Comparison of ENCODE assay signal across 21 cellular contexts in the genomic region with DNA sequence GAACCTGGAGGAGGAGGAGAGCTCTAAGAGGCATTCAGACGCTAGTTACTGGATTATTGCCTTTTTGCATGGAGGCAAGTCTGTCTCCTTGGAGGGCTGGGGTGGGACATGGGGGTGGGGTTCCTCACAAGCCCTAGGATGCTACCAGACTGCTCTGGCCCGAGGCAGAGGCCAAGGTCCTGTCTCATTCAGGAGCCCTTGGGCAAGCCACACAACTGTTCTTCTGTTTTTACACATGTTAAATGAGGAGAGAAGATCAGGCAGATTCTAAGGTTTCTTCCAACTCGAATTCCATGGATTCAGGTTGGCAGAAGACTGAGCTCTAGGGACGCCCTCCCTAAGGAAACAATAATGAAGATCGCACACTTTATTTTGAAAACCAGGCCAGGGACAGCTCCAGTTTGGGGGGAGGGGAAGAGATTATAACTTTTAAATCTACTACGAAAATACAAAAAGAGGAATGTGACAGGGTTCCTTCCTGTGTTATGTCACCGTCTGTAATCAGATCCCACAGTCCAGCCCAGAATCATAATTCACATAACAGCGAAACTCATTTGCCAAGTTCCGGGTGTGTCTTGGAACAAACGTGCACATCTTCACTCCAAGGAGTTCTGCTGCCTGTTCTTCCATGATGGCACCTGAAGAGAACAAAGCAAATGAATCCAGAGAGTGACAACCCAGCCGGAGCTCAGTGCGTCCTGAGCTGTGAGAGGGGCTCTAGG.
"Had no signal": no experiment of that assay in that cellular context is flagged by ENCODE, and none has a peak within 500 bp of the region (broad histone marks: within the 10 kb centered on the region; RNA-seq: fewer than 3 reads in every experiment).

No MANE protein-coding gene starts in this region.

- H3K27ac ChIP-seq: body of pancreas, esophagus squamous epithelium, heart left ventricle, SJSA1, thyroid gland, VCaP had no signal

- H3K27me3 Mint-ChIP-seq: activated CD4-positive, alpha-beta memory T cell treated with anti-CD3 and anti-CD28 coated beads for 36 hours; activated T-cell treated with anti-CD3 and anti-CD28 coated beads, Interleukin-2, amount 50 U/mL, for 24 hours; naive thymus-derived CD8-positive, alpha-beta T cell; progenitor cell of endocrine pancreas had no signal

- H3K4me3 ChIP-seq: body of pancreas, esophagus squamous epithelium, heart left ventricle, SJSA1, thyroid gland had no signal

- H3K36me3 ChIP-seq: SJSA1, thyroid gland had no signal

- H3K9me3 ChIP-seq: body of pancreas, esophagus squamous epithelium, heart left ventricle, SJSA1, thyroid gland had no signal

- H3K4me1 ChIP-seq: body of pancreas, esophagus squamous epithelium, heart left ventricle, SJSA1, thyroid gland had no signal

- H3K27ac Mint-ChIP-seq: activated CD4-positive, alpha-beta memory T cell treated with anti-CD3 and anti-CD28 coated beads for 36 hours; activated naive CD4-positive, alpha-beta T cell treated with anti-CD3 and anti-CD28 coated beads, Interleukin-2, amount 50 U/mL, for 72 hours; activated T-cell treated with anti-CD3 and anti-CD28 coated beads, Interleukin-2, amount 50 U/mL, for 24 hours; naive thymus-derived CD8-positive, alpha-beta T cell; progenitor cell of endocrine pancreas; stimulated activated effector memory CD8-positive, alpha-beta T cell treated with anti-CD3 and anti-CD28 coated beads, Interleukin-12 subunit alpha, Interleukin-12 subunit beta, amount 100 ng/mL, for 72 hours had no signal

- H3K9me3 Mint-ChIP-seq: activated CD4-positive, alpha-beta memory T cell treated with anti-CD3 and anti-CD28 coated beads for 36 hours; activated naive CD4-positive, alpha-beta T cell treated with anti-CD3 and anti-CD28 coated beads, Interleukin-2, amount 50 U/mL, for 72 hours; activated T-cell treated with anti-CD3 and anti-CD28 coated beads, Interleukin-2, amount 50 U/mL, for 24 hours; naive thymus-derived CD8-positive, alpha-beta T cell; stimulated activated effector memory CD8-positive, alpha-beta T cell treated with anti-CD3 and anti-CD28 coated beads, Interleukin-12 subunit alpha, Interleukin-12 subunit beta, amount 100 ng/mL, for 72 hours had no signal

- ATAC-seq: activated naive CD4-positive, alpha-beta T cell treated with anti-CD3 and anti-CD28 coated beads, Interleukin-2, amount 50 U/mL, for 72 hours; body of pancreas; heart left ventricle; left lobe of liver; naive thymus-derived CD8-positive, alpha-beta T cell; right cardiac atrium; stimulated activated effector memory CD8-positive, alpha-beta T cell treated with anti-CD3 and anti-CD28 coated beads, Interleukin-12 subunit alpha, Interleukin-12 subunit beta, amount 100 ng/mL, for 72 hours had no signal

- H3K4me1 Mint-ChIP-seq: stimulated activated effector memory CD8-positive, alpha-beta T cell treated with anti-CD3 and anti-CD28 coated beads, Interleukin-12 subunit alpha, Interleukin-12 subunit beta, amount 100 ng/mL, for 72 hours had no signal

- H3K4me3 Mint-ChIP-seq: activated CD4-positive, alpha-beta memory T cell treated with anti-CD3 and anti-CD28 coated beads for 36 hours; activated T-cell treated with anti-CD3 and anti-CD28 coated beads, Interleukin-2, amount 50 U/mL, for 24 hours; naive thymus-derived CD8-positive, alpha-beta T cell; stimulated activated effector memory CD8-positive, alpha-beta T cell treated with anti-CD3 and anti-CD28 coated beads, Interleukin-12 subunit alpha, Interleukin-12 subunit beta, amount 100 ng/mL, for 72 hours had no signal

- H3K27me3 ChIP-seq: body of pancreas, esophagus squamous epithelium, heart left ventricle, SJSA1, thyroid gland had no signal

- DNase-seq: activated CD4-positive, alpha-beta memory T cell treated with anti-CD3 and anti-CD28 coated beads for 36 hours; activated effector memory CD4-positive, alpha-beta T cell treated with Interleukin-2 at 50 U/mL for 16 hours; activated T-cell treated with anti-CD3 and anti-CD28 coated beads, Interleukin-2, amount 50 U/mL, for 24 hours; body of pancreas; caudate nucleus; esophagus squamous epithelium; foreskin melanocyte; heart left ventricle; naive thymus-derived CD8-positive, alpha-beta T cell; nucleus accumbens; right cardiac atrium; stimulated activated CD4-positive, alpha-beta T cell treated with anti-CD3 and anti-CD28 coated beads, Interleukin-12 subunit alpha, Interleukin-12 subunit beta, amount 100 ng/mL, for 4 hours; SW 1271; T-helper 9 cell; thyroid gland had no signal
